1 cellular context compared by ENCODE assay signal in the genomic region with DNA sequence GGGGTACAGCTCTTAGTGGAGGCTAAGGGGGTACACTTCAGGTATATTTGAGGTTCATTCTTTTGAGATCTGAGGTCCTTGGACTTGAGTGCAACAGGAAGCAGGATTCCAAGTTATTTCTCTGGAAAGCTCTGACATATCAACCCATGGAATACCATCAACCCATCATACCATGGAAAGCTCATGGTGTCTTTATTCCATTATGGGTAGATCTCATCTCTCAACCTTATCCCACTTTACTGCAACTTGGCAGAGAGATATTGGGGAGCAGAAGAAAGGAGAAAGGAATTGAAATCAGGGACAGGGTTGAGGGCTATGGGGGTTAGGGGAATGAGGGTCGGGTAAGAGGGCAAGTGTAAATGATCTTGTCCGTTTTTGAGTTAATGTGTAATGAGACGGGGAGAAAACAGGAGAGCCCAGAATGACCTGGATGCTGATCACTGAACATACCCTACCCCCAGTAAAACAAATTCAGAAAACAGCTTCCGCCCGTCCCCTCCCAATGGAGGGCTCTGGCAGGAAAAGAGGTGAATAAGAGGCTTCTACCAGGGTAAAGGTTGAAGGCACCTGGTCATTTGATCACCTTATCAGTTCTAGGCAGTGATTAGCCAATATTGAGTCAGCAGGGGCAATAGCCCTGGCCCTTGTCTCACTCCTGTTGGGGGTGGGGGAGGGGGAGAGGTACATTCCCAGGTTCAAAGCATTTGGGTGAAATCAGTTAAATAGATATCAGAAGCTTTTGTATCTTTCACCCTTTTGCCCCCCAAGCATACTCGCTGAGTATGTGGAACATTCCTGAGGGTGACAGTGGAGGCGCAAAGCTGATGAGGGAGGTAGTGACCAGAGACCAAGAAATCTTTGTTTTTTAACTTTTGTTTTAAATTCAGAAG.
A peak's percentile ranks its signal among the peaks of the same experiment; 100 is the strongest.
TF ChIP-seq lines count a peak whose summit lies in the region.

No MANE protein-coding gene starts in this region.

TF ChIP-seq in HepG2, 621 proteins besides CTCF, POLR2A, EP300 and RAD21 (continued from another document and continues in another):
- TF ChIP-seq, protein P1, sequence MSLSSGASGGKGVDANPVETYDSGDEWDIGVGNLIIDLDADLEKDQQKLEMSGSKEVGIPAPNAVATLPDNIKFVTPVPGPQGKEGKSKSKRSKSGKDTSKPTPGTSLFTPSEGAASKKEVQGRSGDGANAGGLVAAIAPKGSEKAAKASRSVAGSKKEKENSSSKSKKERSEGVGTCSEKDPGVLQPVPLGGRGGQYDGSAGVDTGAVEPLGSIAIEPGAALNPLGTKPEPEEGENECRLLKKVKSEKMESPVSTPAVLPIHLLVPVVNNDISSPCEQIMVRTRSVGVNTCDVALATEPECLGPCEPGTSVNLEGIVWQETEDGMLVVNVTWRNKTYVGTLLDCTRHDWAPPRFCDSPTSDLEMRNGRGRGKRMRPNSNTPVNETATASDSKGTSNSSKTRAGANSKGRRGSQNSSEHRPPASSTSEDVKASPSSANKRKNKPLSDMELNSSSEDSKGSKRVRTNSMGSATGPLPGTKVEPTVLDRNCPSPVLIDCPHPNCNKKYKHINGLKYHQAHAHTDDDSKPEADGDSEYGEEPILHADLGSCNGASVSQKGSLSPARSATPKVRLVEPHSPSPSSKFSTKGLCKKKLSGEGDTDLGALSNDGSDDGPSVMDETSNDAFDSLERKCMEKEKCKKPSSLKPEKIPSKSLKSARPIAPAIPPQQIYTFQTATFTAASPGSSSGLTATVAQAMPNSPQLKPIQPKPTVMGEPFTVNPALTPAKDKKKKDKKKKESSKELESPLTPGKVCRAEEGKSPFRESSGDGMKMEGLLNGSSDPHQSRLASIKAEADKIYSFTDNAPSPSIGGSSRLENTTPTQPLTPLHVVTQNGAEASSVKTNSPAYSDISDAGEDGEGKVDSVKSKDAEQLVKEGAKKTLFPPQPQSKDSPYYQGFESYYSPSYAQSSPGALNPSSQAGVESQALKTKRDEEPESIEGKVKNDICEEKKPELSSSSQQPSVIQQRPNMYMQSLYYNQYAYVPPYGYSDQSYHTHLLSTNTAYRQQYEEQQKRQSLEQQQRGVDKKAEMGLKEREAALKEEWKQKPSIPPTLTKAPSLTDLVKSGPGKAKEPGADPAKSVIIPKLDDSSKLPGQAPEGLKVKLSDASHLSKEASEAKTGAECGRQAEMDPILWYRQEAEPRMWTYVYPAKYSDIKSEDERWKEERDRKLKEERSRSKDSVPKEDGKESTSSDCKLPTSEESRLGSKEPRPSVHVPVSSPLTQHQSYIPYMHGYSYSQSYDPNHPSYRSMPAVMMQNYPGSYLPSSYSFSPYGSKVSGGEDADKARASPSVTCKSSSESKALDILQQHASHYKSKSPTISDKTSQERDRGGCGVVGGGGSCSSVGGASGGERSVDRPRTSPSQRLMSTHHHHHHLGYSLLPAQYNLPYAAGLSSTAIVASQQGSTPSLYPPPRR (CRISPR knock-in tag; IDR thresholded peaks at IDR 0.05; ENCODE audit: borderline replicate concordance), result peak; percentile 92
- TF ChIP-seq ZNF333 (CRISPR knock-in tag; IDR thresholded peaks at IDR 0.05; ENCODE audit: borderline replicate concordance) (no peak), ZNF768 (CRISPR knock-in tag; IDR thresholded peaks at IDR 0.05) (no peak), GTF3A (CRISPR knock-in tag; conservative IDR thresholded peaks at IDR 0.05) (no peak), FOSL2 (CRISPR knock-in tag; IDR thresholded peaks at IDR 0.05) (peak; percentile 91), PRMT3 (CRISPR knock-in tag; IDR thresholded peaks at IDR 0.05; ENCODE audit: borderline replicate concordance, low read depth) (0 out of 2 replicates have a peak, but pooled peaks have one; percentile 30), HOXA3 (CRISPR knock-in tag; IDR thresholded peaks at IDR 0.05) (peak; percentile 75), NR1H2 (CRISPR knock-in tag; IDR thresholded peaks at IDR 0.05; ENCODE audit: borderline replicate concordance, low read depth) (no peak), ZNF749 (CRISPR knock-in tag; IDR thresholded peaks at IDR 0.05; ENCODE audit: borderline replicate concordance) (no peak), KAT7 (CRISPR knock-in tag; IDR thresholded peaks at IDR 0.05; ENCODE audit: borderline replicate concordance) (no peak), ARNT2 (CRISPR knock-in tag; IDR thresholded peaks at IDR 0.05; ENCODE audit: low read depth) (peak; percentile 2; the same call in 1 of the 2 replicates), DNMT3B (CRISPR knock-in tag; conservative IDR thresholded peaks at IDR 0.05) (no peak), GTF2F1 (IDR thresholded peaks at IDR 0.05; ENCODE audit: low read length) (no peak), NR2C2 (CRISPR knock-in tag; IDR thresholded peaks at IDR 0.05; ENCODE audit: borderline replicate concordance) (peak; percentile 84), IRX3 (CRISPR knock-in tag; IDR thresholded peaks at IDR 0.05; ENCODE audit: borderline replicate concordance, low read depth) (peak; percentile 73), CBX5 (CRISPR knock-in tag; IDR thresholded peaks at IDR 0.05; ENCODE audit: borderline replicate concordance) (peak; percentile 37; the same call in 1 of the 2 replicates), MED1 (CRISPR knock-in tag; IDR thresholded peaks at IDR 0.05) (peak; percentile 97), ZNF562 (CRISPR knock-in tag; IDR thresholded peaks at IDR 0.05; ENCODE audit: borderline replicate concordance) (no peak), RARG (CRISPR knock-in tag; IDR thresholded peaks at IDR 0.05; ENCODE audit: low read depth) (no peak), PLRG1 (conservative IDR thresholded peaks at IDR 0.05) (no peak), ZZZ3 (CRISPR knock-in tag; IDR thresholded peaks at IDR 0.05; ENCODE audit: borderline replicate concordance) (no peak), MAFG (CRISPR knock-in tag; IDR thresholded peaks at IDR 0.05) (no peak), ZNF879 (CRISPR knock-in tag; IDR thresholded peaks at IDR 0.05) (no peak), TBX2 (CRISPR knock-in tag; IDR thresholded peaks at IDR 0.05; ENCODE audit: borderline replicate concordance) (peak; percentile 60; the same call in 1 of the 2 replicates), YEATS4 (CRISPR knock-in tag; IDR thresholded peaks at IDR 0.05; ENCODE audit: borderline replicate concordance) (no peak; the same call in 1 of the 2 replicates), BHLHE40 (IDR thresholded peaks at IDR 0.05; ENCODE audit: low read length) (no peak), ZBTB7B (CRISPR knock-in tag; IDR thresholded peaks at IDR 0.05) (peak; percentile 77), NFIC (IDR thresholded peaks at IDR 0.05; ENCODE audit: low read length) (no peak), TEAD3 (CRISPR knock-in tag; optimal IDR thresholded peaks at IDR 0.05; ENCODE audit: borderline replicate concordance) (no peak), NFE2 (CRISPR knock-in tag; IDR thresholded peaks at IDR 0.05) (no peak), RBAK (CRISPR knock-in tag; IDR thresholded peaks at IDR 0.05) (no peak), XBP1 (CRISPR knock-in tag; IDR thresholded peaks at IDR 0.05) (no peak), WIZ (CRISPR knock-in tag; IDR thresholded peaks at IDR 0.05) (no peak), ZNF883 (CRISPR knock-in tag; IDR thresholded peaks at IDR 0.05; ENCODE audit: not compliant biosample characterization) (no peak)
- TF ChIP-seq, protein P2, sequence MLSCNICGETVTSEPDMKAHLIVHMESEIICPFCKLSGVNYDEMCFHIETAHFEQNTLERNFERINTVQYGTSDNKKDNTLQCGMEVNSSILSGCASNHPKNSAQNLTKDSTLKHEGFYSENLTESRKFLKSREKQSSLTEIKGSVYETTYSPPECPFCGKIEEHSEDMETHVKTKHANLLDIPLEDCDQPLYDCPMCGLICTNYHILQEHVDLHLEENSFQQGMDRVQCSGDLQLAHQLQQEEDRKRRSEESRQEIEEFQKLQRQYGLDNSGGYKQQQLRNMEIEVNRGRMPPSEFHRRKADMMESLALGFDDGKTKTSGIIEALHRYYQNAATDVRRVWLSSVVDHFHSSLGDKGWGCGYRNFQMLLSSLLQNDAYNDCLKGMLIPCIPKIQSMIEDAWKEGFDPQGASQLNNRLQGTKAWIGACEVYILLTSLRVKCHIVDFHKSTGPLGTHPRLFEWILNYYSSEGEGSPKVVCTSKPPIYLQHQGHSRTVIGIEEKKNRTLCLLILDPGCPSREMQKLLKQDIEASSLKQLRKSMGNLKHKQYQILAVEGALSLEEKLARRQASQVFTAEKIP (CRISPR knock-in tag; IDR thresholded peaks at IDR 0.05; ENCODE audit: borderline replicate concordance), result no peak
- TF ChIP-seq, protein P3, sequence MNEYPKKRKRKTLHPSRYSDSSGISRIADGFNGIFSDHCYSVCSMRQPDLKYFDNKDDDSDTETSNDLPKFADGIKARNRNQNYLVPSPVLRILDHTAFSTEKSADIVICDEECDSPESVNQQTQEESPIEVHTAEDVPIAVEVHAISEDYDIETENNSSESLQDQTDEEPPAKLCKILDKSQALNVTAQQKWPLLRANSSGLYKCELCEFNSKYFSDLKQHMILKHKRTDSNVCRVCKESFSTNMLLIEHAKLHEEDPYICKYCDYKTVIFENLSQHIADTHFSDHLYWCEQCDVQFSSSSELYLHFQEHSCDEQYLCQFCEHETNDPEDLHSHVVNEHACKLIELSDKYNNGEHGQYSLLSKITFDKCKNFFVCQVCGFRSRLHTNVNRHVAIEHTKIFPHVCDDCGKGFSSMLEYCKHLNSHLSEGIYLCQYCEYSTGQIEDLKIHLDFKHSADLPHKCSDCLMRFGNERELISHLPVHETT (CRISPR knock-in tag; conservative IDR thresholded peaks at IDR 0.05), result no peak
- TF ChIP-seq, protein P4, sequence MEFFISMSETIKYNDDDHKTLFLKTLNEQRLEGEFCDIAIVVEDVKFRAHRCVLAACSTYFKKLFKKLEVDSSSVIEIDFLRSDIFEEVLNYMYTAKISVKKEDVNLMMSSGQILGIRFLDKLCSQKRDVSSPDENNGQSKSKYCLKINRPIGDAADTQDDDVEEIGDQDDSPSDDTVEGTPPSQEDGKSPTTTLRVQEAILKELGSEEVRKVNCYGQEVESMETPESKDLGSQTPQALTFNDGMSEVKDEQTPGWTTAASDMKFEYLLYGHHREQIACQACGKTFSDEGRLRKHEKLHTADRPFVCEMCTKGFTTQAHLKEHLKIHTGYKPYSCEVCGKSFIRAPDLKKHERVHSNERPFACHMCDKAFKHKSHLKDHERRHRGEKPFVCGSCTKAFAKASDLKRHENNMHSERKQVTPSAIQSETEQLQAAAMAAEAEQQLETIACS (CRISPR knock-in tag; IDR thresholded peaks at IDR 0.05), result no peak
- TF ChIP-seq, protein P5, sequence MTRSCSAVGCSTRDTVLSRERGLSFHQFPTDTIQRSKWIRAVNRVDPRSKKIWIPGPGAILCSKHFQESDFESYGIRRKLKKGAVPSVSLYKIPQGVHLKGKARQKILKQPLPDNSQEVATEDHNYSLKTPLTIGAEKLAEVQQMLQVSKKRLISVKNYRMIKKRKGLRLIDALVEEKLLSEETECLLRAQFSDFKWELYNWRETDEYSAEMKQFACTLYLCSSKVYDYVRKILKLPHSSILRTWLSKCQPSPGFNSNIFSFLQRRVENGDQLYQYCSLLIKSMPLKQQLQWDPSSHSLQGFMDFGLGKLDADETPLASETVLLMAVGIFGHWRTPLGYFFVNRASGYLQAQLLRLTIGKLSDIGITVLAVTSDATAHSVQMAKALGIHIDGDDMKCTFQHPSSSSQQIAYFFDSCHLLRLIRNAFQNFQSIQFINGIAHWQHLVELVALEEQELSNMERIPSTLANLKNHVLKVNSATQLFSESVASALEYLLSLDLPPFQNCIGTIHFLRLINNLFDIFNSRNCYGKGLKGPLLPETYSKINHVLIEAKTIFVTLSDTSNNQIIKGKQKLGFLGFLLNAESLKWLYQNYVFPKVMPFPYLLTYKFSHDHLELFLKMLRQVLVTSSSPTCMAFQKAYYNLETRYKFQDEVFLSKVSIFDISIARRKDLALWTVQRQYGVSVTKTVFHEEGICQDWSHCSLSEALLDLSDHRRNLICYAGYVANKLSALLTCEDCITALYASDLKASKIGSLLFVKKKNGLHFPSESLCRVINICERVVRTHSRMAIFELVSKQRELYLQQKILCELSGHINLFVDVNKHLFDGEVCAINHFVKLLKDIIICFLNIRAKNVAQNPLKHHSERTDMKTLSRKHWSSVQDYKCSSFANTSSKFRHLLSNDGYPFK (CRISPR knock-in tag; IDR thresholded peaks at IDR 0.05; ENCODE audit: borderline replicate concordance), result no peak
- TF ChIP-seq, protein P6, sequence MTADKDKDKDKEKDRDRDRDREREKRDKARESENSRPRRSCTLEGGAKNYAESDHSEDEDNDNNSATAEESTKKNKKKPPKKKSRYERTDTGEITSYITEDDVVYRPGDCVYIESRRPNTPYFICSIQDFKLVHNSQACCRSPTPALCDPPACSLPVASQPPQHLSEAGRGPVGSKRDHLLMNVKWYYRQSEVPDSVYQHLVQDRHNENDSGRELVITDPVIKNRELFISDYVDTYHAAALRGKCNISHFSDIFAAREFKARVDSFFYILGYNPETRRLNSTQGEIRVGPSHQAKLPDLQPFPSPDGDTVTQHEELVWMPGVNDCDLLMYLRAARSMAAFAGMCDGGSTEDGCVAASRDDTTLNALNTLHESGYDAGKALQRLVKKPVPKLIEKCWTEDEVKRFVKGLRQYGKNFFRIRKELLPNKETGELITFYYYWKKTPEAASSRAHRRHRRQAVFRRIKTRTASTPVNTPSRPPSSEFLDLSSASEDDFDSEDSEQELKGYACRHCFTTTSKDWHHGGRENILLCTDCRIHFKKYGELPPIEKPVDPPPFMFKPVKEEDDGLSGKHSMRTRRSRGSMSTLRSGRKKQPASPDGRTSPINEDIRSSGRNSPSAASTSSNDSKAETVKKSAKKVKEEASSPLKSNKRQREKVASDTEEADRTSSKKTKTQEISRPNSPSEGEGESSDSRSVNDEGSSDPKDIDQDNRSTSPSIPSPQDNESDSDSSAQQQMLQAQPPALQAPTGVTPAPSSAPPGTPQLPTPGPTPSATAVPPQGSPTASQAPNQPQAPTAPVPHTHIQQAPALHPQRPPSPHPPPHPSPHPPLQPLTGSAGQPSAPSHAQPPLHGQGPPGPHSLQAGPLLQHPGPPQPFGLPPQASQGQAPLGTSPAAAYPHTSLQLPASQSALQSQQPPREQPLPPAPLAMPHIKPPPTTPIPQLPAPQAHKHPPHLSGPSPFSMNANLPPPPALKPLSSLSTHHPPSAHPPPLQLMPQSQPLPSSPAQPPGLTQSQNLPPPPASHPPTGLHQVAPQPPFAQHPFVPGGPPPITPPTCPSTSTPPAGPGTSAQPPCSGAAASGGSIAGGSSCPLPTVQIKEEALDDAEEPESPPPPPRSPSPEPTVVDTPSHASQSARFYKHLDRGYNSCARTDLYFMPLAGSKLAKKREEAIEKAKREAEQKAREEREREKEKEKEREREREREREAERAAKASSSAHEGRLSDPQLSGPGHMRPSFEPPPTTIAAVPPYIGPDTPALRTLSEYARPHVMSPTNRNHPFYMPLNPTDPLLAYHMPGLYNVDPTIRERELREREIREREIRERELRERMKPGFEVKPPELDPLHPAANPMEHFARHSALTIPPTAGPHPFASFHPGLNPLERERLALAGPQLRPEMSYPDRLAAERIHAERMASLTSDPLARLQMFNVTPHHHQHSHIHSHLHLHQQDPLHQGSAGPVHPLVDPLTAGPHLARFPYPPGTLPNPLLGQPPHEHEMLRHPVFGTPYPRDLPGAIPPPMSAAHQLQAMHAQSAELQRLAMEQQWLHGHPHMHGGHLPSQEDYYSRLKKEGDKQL (CRISPR knock-in tag; IDR thresholded peaks at IDR 0.05; ENCODE audit: low read depth), result peak; percentile 91
